1 cellular context compared by ENCODE assay signal in genomic region chr19:51006406-51006805, GRCh38.
TF ChIP-seq lines count a peak whose summit lies in the region.

No MANE protein-coding gene starts in this region.

TF ChIP-seq in SK-N-SH treated with all-trans-retinoic acid at 6 μM for 48 hours, 23 proteins besides CTCF, POLR2A, EP300 and RAD21 (continued from another document):
- no peak for TF ChIP-seq TSHZ2 (CRISPR knock-in tag; IDR thresholded peaks at IDR 0.05)
- TF ChIP-seq CSRNP3 (CRISPR knock-in tag; IDR thresholded peaks at IDR 0.05) = no peak
- TF ChIP-seq SNAI2 (CRISPR knock-in tag; IDR thresholded peaks at IDR 0.05) = no peak
- no peak for TF ChIP-seq PPARA (CRISPR knock-in tag; IDR thresholded peaks at IDR 0.05; ENCODE audit: borderline replicate concordance)
TF ChIP-seq in SK-N-SH treated with all-trans-retinoic acid at 6 μM for 48 hours: peak in this region for 0.
